Comparison of ENCODE assay signal across 22 cellular contexts in the genomic region with DNA sequence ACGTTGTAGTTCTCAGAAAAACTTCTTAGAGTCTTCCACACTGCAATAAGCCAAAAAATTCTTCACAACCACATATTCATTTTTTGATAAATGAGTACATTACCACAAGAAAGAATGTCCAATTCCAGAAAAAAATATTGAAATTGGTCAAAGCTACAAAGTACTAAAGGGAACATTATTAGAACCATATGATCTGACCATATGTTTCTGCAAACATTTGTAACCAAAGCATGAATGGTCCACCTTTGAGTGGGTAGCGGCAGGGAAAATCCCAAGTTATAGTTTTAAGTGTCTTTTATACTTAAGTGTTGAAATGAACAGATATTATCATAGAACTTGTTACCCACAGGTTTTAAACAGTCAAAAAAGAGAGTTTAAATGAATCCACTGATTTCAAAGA.
"Had no signal": no experiment of that assay in that cellular context is flagged by ENCODE, and none has a peak within 500 bp of the region (broad histone marks: within the 10 kb centered on the region; RNA-seq: fewer than 3 reads in every experiment).

No MANE protein-coding gene starts in this region.

- H3K4me2 ChIP-seq: neural progenitor cell had no signal

- FAIRE-seq: bronchial epithelial cell, pancreas had no signal

- H2AFZ ChIP-seq: neural progenitor cell had no signal

- H3K9me3 ChIP-seq: adrenal gland, esophagus muscularis mucosa, gastrocnemius medialis, pancreas, psoas muscle, right atrium auricular region, thyroid gland had no signal

- H3K9ac ChIP-seq: neural progenitor cell had no signal

- DNase-seq: activated CD4-positive, alpha-beta memory T cell treated with anti-CD3 and anti-CD28 coated beads, Interleukin-2, amount 10 ng/mL, durations not matched to agents 7 days and 5 days; activated CD4-positive, alpha-beta T cell treated with anti-CD3 and anti-CD28 coated beads, Interleukin-2, amount 10 ng/mL, durations not matched to agents 24 days and 14 days; activated gamma-delta T cell treated with Interleukin-2 at 50 U/mL for 16 hours; adrenal gland; gastrocnemius medialis; hippocampal formation; left ventricle myocardium inferior; naive thymus-derived CD8-positive, alpha-beta T cell; pancreas; psoas muscle; stimulated activated CD4-positive, alpha-beta T cell treated with anti-CD3 and anti-CD28 coated beads, Interleukin-12 subunit alpha, Interleukin-12 subunit beta, amount 100 ng/mL, for 4 hours; substantia nigra; T-cell; thyroid gland had no signal

- H3K27me3 ChIP-seq: esophagus muscularis mucosa, gastrocnemius medialis, neural progenitor cell, pancreas, right atrium auricular region, thyroid gland had no signal

- H3K27ac ChIP-seq: adrenal gland, coronary artery, esophagus muscularis mucosa, gastrocnemius medialis, left ventricle myocardium inferior, neural progenitor cell, pancreas, psoas muscle, right atrium auricular region, thyroid gland, VCaP had no signal

- ATAC-seq: activated CD4-positive, CD25-positive, alpha-beta regulatory T cell treated with anti-CD3 and anti-CD28 coated beads, Interleukin-2, amount 50 U/mL, for 24 hours; activated naive CD4-positive, alpha-beta T cell treated with anti-CD3 and anti-CD28 coated beads, Interleukin-2, amount 50 U/mL, for 72 hours; gastrocnemius medialis; naive thymus-derived CD8-positive, alpha-beta T cell; pancreas; psoas muscle; T-cell had no signal

- H3K4me1 ChIP-seq: adrenal gland, esophagus muscularis mucosa, gastrocnemius medialis, left ventricle myocardium inferior, neural progenitor cell, pancreas, psoas muscle, right atrium auricular region, thyroid gland had no signal

- H3K4me3 ChIP-seq: adrenal gland, coronary artery, esophagus muscularis mucosa, gastrocnemius medialis, left ventricle myocardium inferior, neural progenitor cell, pancreas, psoas muscle, right atrium auricular region, thyroid gland had no signal

- H3K36me3 ChIP-seq: adrenal gland, esophagus muscularis mucosa, gastrocnemius medialis, left ventricle myocardium inferior, neural progenitor cell, pancreas, right atrium auricular region, thyroid gland had no signal
